Comparison of ENCODE assay signal across 1 cellular context in genomic region chr12:93115198-93115601, GRCh38.
A peak's percentile ranks its signal among the peaks of the same experiment; 100 is the strongest.
TF ChIP-seq lines count a peak whose summit lies in the region.

No MANE protein-coding gene starts in this region.

TF ChIP-seq in K562, 482 proteins besides CTCF, POLR2A, EP300 and RAD21 (continued from another document and continues in another):
- TF ChIP-seq, protein P1, sequence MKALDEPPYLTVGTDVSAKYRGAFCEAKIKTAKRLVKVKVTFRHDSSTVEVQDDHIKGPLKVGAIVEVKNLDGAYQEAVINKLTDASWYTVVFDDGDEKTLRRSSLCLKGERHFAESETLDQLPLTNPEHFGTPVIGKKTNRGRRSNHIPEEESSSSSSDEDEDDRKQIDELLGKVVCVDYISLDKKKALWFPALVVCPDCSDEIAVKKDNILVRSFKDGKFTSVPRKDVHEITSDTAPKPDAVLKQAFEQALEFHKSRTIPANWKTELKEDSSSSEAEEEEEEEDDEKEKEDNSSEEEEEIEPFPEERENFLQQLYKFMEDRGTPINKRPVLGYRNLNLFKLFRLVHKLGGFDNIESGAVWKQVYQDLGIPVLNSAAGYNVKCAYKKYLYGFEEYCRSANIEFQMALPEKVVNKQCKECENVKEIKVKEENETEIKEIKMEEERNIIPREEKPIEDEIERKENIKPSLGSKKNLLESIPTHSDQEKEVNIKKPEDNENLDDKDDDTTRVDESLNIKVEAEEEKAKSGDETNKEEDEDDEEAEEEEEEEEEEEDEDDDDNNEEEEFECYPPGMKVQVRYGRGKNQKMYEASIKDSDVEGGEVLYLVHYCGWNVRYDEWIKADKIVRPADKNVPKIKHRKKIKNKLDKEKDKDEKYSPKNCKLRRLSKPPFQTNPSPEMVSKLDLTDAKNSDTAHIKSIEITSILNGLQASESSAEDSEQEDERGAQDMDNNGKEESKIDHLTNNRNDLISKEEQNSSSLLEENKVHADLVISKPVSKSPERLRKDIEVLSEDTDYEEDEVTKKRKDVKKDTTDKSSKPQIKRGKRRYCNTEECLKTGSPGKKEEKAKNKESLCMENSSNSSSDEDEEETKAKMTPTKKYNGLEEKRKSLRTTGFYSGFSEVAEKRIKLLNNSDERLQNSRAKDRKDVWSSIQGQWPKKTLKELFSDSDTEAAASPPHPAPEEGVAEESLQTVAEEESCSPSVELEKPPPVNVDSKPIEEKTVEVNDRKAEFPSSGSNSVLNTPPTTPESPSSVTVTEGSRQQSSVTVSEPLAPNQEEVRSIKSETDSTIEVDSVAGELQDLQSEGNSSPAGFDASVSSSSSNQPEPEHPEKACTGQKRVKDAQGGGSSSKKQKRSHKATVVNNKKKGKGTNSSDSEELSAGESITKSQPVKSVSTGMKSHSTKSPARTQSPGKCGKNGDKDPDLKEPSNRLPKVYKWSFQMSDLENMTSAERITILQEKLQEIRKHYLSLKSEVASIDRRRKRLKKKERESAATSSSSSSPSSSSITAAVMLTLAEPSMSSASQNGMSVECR (CRISPR knock-in tag; IDR thresholded peaks at IDR 0.05), result no peak
- peak; percentile 50; the same call in 1 of the 2 replicates for TF ChIP-seq SPI1 (IDR thresholded peaks at IDR 0.05; ENCODE audit: borderline replicate concordance, low read depth, low read length)
- TF ChIP-seq NCOA2 (IDR thresholded peaks at IDR 0.05; ENCODE audit: partially characterized antibody in 2 of 2), result no peak
- TF ChIP-seq RHOXF2B (CRISPR knock-in tag; conservative IDR thresholded peaks at IDR 0.05), result no peak
- TF ChIP-seq YY1 (IDR thresholded peaks at IDR 0.05; ENCODE audit: borderline replicate concordance in 1 of 3, control insufficient read depth in 1 of 3, extremely low read depth in 1 of 3, insufficient read depth in 3 of 3, insufficient read length in 1 of 3, insufficient replicate concordance in 2 of 3, low read depth in 1 of 3, low read length in 2 of 3), result peak in 1 of 3 experiments; percentile 68
- no peak for TF ChIP-seq U2AF1 (optimal IDR thresholded peaks at IDR 0.05; ENCODE audit: low read depth, low read length)
- 0 out of 2 replicates have a peak, but pooled peaks have one; percentile 15 for TF ChIP-seq CEBPB (tag; IDR thresholded peaks at IDR 0.05)
- TF ChIP-seq ZNF407 (IDR thresholded peaks at IDR 0.05; ENCODE audit: low read depth), result no peak
- no peak for TF ChIP-seq ZBED1 (IDR thresholded peaks at IDR 0.05)
- TF ChIP-seq KDM1A (IDR thresholded peaks at IDR 0.05), result peak in 1 of 2 experiments; percentile 69; a peak in 3 of 4 replicates
- 0 out of 2 replicates have a peak, but pooled peaks have one; percentile 38 for TF ChIP-seq EHMT2 (IDR thresholded peaks at IDR 0.05)
- peak; percentile 92 for TF ChIP-seq LARP7 (IDR thresholded peaks at IDR 0.05)
- no peak for TF ChIP-seq ZNF184 (CRISPR knock-in tag; IDR thresholded peaks at IDR 0.05)
- peak; percentile 89 for TF ChIP-seq FOXM1 (IDR thresholded peaks at IDR 0.05; ENCODE audit: low read depth)
- no peak for TF ChIP-seq FOXM1 (CRISPR knock-in tag; IDR thresholded peaks at IDR 0.05; ENCODE audit: low read depth)
- TF ChIP-seq SIRT6 (IDR thresholded peaks at IDR 0.05; ENCODE audit: low read depth, low read length), result no peak
- TF ChIP-seq TAL1 (IDR thresholded peaks at IDR 0.05), result peak; percentile 94
- TF ChIP-seq SMARCC2 (IDR thresholded peaks at IDR 0.05; ENCODE audit: low read depth), result peak; percentile 70; the same call in 1 of the 2 replicates
- TF ChIP-seq HMGN3 (IDR thresholded peaks at IDR 0.05; ENCODE audit: borderline replicate concordance, extremely low read depth, insufficient read length, low read depth, low read length), result no peak
- TF ChIP-seq MEIS2 (IDR thresholded peaks at IDR 0.05; ENCODE audit: partially characterized antibody), result no peak
- TF ChIP-seq, protein P2, sequence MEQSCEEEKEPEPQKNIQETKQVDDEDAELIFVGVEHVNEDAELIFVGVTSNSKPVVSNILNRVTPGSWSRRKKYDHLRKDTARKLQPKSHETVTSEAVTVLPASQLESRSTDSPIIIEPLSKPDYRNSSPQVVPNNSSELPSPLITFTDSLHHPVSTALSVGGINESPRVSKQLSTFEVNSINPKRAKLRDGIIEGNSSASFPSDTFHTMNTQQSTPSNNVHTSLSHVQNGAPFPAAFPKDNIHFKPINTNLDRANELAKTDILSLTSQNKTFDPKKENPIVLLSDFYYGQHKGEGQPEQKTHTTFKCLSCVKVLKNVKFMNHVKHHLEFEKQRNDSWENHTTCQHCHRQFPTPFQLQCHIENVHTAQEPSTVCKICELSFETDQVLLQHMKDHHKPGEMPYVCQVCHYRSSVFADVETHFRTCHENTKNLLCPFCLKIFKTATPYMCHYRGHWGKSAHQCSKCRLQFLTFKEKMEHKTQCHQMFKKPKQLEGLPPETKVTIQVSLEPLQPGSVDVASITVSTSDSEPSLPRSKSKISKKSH (CRISPR knock-in tag; IDR thresholded peaks at IDR 0.05), result no peak
- peak; percentile 94; the same call in 1 of the 2 replicates for TF ChIP-seq CC2D1A (IDR thresholded peaks at IDR 0.05)
- TF ChIP-seq ARID1B (IDR thresholded peaks at IDR 0.05), result peak; percentile 97
- no peak for TF ChIP-seq RBM39 (optimal IDR thresholded peaks at IDR 0.05; ENCODE audit: low read depth, low read length)
- peak; percentile 20; the same call in 1 of the 2 replicates for TF ChIP-seq MTA1 (IDR thresholded peaks at IDR 0.05; ENCODE audit: borderline replicate concordance)
- no peak for TF ChIP-seq TEAD2 (tag; IDR thresholded peaks at IDR 0.05)
- TF ChIP-seq, protein P3, sequence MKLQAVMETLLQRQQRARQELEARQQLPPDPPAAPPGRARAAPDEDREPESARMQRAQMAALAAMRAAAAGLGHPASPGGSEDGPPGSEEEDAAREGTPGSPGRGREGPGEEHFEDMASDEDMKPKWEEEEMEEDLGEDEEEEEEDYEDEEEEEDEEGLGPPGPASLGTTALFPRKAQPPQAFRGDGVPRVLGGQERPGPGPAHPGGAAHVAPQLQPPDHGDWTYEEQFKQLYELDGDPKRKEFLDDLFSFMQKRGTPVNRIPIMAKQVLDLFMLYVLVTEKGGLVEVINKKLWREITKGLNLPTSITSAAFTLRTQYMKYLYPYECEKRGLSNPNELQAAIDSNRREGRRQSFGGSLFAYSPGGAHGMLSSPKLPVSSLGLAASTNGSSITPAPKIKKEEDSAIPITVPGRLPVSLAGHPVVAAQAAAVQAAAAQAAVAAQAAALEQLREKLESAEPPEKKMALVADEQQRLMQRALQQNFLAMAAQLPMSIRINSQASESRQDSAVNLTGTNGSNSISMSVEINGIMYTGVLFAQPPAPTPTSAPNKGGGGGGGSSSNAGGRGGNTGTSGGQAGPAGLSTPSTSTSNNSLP (IDR thresholded peaks at IDR 0.05; ENCODE audit: borderline replicate concordance, low read depth, low read length), result 0 out of 2 replicates have a peak, but pooled peaks have one; percentile 2
- TF ChIP-seq HNRNPH1 (optimal IDR thresholded peaks at IDR 0.05; ENCODE audit: low read depth, low read length), result no peak
- TF ChIP-seq LEF1 (IDR thresholded peaks at IDR 0.05), result peak; percentile 65; the same call in 1 of the 2 replicates
- TF ChIP-seq STAT5A (IDR thresholded peaks at IDR 0.05; ENCODE audit: borderline replicate concordance, low read length), result peak; percentile 87
- no peak for TF ChIP-seq ASH1L (IDR thresholded peaks at IDR 0.05; ENCODE audit: borderline replicate concordance, low read depth, partially characterized antibody)
- no peak for TF ChIP-seq ZNF707 (CRISPR knock-in tag; conservative IDR thresholded peaks at IDR 0.05)
- TF ChIP-seq BCOR (IDR thresholded peaks at IDR 0.05), result peak; percentile 54; the same call in 1 of the 2 replicates
- TF ChIP-seq ZNF165 (CRISPR knock-in tag; IDR thresholded peaks at IDR 0.05; ENCODE audit: borderline replicate concordance), result no peak
- TF ChIP-seq, protein P4, sequence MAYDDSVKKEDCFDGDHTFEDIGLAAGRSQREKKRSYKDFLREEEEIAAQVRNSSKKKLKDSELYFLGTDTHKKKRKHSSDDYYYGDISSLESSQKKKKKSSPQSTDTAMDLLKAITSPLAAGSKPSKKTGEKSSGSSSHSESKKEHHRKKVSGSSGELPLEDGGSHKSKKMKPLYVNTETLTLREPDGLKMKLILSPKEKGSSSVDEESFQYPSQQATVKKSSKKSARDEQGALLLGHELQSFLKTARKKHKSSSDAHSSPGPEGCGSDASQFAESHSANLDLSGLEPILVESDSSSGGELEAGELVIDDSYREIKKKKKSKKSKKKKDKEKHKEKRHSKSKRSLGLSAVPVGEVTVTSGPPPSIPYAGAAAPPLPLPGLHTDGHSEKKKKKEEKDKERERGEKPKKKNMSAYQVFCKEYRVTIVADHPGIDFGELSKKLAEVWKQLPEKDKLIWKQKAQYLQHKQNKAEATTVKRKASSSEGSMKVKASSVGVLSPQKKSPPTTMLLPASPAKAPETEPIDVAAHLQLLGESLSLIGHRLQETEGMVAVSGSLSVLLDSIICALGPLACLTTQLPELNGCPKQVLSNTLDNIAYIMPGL (CRISPR knock-in tag; IDR thresholded peaks at IDR 0.05), result no peak
- 0 out of 2 replicates have a peak, but pooled peaks have one; percentile 25 for TF ChIP-seq IRF9 (tag; IDR thresholded peaks at IDR 0.05)
- peak; percentile 50 for TF ChIP-seq HDAC3 (IDR thresholded peaks at IDR 0.05; ENCODE audit: borderline replicate concordance, partially characterized antibody)
- peak; percentile 88 for TF ChIP-seq SMARCA4 (IDR thresholded peaks at IDR 0.05)
- peak; percentile 65; the same call in 1 of the 2 replicates for TF ChIP-seq CREM (IDR thresholded peaks at IDR 0.05; ENCODE audit: low read depth)
- TF ChIP-seq ATF7 (IDR thresholded peaks at IDR 0.05), result 0 out of 2 replicates have a peak, but pooled peaks have one; percentile 33
- 0 out of 2 replicates have a peak, but pooled peaks have one; percentile 29 for TF ChIP-seq RUNX1 (IDR thresholded peaks at IDR 0.05; ENCODE audit: low read depth)
- TF ChIP-seq ETS1 (conservative IDR thresholded peaks at IDR 0.05; ENCODE audit: control insufficient read depth, low read depth, low read length), result no peak
- peak; percentile 78 to 82; a peak in 3 of 4 replicates for TF ChIP-seq ARNT (IDR thresholded peaks at IDR 0.05)
- no peak for TF ChIP-seq MYBL2 (IDR thresholded peaks at IDR 0.05; ENCODE audit: low read depth)
- TF ChIP-seq MYBL2 (CRISPR knock-in tag; IDR thresholded peaks at IDR 0.05; ENCODE audit: borderline replicate concordance), result no peak
- TF ChIP-seq IFI16 (CRISPR knock-in tag; IDR thresholded peaks at IDR 0.05), result no peak
- TF ChIP-seq U2AF2 (optimal IDR thresholded peaks at IDR 0.05; ENCODE audit: low read depth, low read length), result no peak
